1 cellular context compared by ENCODE assay signal in genomic region chr19:11025006-11025405, GRCh38.
TF ChIP-seq lines count a peak whose summit lies in the region.

No MANE protein-coding gene starts in this region.

TF ChIP-seq in K562, 482 proteins besides CTCF, POLR2A, EP300 and RAD21 (continued from another document):
- TF ChIP-seq PRMT5 (CRISPR knock-in tag; IDR thresholded peaks at IDR 0.05) (no peak), GTF2E2 (tag; IDR thresholded peaks at IDR 0.05) (no peak), CHD1 (IDR thresholded peaks at IDR 0.05; ENCODE audit: low read length) (no peak), KAT8 (IDR thresholded peaks at IDR 0.05; ENCODE audit: low read depth) (no peak), RBM22 (IDR thresholded peaks at IDR 0.05; ENCODE audit: low read depth, low read length, poor library complexity, severe bottlenecking) (peak; percentile 33)
TF ChIP-seq in K562: peak in this region for 1.
